ENCODE assay signal across 1 cellular context in the genomic region with DNA sequence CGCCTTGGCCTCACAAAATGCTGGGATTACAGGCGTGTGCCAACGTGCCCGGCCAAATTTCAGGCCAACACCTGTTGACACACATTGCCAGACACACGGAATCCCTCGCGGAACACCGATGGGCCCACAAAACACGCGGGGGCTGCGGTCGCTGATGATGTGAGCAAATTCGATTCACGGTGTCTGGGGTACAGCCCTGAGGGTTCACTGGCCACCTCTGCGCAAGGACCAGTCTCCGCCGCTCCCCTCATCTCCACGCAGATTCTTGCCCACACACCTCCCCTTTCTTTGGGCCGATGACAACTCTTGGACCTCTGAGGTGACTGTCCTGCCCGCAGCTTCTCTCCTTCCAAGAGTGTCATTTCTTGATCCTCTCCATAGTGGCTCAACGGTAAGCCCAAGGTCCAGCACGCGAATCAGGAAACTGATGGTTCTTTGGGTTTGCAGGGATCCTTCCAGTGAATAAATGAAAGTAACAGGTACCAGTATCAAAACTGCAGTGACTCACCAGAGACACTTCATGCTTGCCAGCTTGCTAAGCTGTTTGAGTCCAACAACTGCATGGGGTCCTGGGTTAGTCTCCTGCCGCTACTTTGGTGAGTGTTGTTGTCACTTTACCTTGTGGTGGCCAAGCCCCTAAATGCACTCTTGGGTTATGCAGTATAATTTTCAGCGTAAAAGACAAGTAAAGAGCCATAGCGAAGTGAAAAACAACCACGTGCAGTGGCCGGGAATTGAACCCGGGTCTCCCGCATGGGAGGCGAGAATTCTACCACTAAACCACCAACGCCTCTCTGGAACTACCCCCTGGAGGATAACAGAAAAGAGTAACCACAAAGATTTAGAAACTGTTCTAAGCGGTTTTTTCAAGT.
TF ChIP-seq lines count a peak whose summit lies in the region.

No MANE protein-coding gene starts in this region.

TF ChIP-seq in endothelial cell of umbilical vein, 7 proteins besides CTCF, POLR2A, EP300 and RAD21 (continued from another document):
- TF ChIP-seq, protein P1, sequence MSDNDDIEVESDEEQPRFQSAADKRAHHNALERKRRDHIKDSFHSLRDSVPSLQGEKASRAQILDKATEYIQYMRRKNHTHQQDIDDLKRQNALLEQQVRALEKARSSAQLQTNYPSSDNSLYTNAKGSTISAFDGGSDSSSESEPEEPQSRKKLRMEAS (IDR thresholded peaks at IDR 0.05; ENCODE audit: insufficient read depth, insufficient read length): no peak
- no peak for TF ChIP-seq POLR2AphosphoS5 (IDR thresholded peaks at IDR 0.05; ENCODE audit: insufficient read depth, low read depth, low read length)
